In the genomic region with DNA sequence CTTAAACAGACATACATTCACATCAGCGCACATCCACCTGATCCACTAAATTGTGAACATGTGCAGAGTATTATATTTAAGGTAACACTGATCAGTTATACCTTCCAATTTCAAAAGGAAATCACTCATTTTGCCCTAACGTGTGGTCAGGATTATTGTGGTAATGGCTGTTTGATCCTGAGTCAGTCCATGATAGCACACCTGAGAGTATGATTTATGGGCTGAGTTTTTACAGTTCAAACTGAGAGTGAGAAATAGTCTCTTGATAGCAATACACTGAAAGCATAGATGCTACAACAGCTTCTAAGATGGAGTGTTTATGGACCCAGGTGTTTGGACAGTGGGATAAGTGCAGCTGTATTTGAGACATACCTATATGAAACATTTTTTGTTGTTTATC, we compare ENCODE assay signal across 21 cellular contexts.
DNase-seq lines count a peak whose midpoint lies in the region; ATAC-seq and TF ChIP-seq lines count a peak whose summit lies in the region.
"Had no signal": no experiment of that assay in that cellular context is flagged by ENCODE, and none has a peak within 500 bp of the region (broad histone marks: within the 10 kb centered on the region; RNA-seq: fewer than 3 reads in every experiment).

No MANE protein-coding gene starts in this region.

- no peak overlapping the region for H3K4me3 Mint-ChIP-seq in activated CD8-positive, alpha-beta T cell treated with anti-CD3 and anti-CD28 coated beads for 36 hours
- H3K4me3 Mint-ChIP-seq in activated CD8-positive, alpha-beta T cell treated with anti-CD3 and anti-CD28 coated beads, Interleukin-2, amount 10 ng/mL, durations not matched to agents 7 days and 5 days = no peak overlapping the region
- H3K4me3 Mint-ChIP-seq: CD4-positive, CD25-positive, alpha-beta regulatory T cell; CD8-positive, alpha-beta memory T cell; HFFc6 had no signal

- peaks cover 5% of the 10 kb centered on the region for H3K27me3 Mint-ChIP-seq in activated CD8-positive, alpha-beta T cell treated with anti-CD3 and anti-CD28 coated beads for 36 hours
- peaks cover 12% of the 10 kb centered on the region for H3K27me3 Mint-ChIP-seq in activated CD8-positive, alpha-beta T cell treated with anti-CD3 and anti-CD28 coated beads, Interleukin-2, amount 10 ng/mL, durations not matched to agents 7 days and 5 days (ENCODE audit: low read depth)

- H3K9ac ChIP-seq in OCI-LY3 (ENCODE audit: low read length) = peak overlapping the region; percentile 62

- H3K79me2 ChIP-seq in OCI-LY3 (ENCODE audit: low read length) = no peaks in the 10 kb centered on the region

- no peaks in the 10 kb centered on the region for H3K36me3 ChIP-seq in OCI-LY3 (replicated peaks; ENCODE audit: low read depth, low read length)
- H3K36me3 ChIP-seq: BE2C had no signal

- H3K27me3 ChIP-seq in OCI-LY3 (ENCODE audit: low read depth, low read length) = no peaks in the 10 kb centered on the region
- H3K27me3 ChIP-seq: BE2C had no signal

- H2AFZ ChIP-seq in OCI-LY3 (ENCODE audit: low read depth, low read length) = no peak overlapping the region

- H3K4me2 ChIP-seq in OCI-LY3 (ENCODE audit: low read length) = peak overlapping the region; percentile 42

- H4K20me1 ChIP-seq in OCI-LY3 (ENCODE audit: insufficient read depth, low read length) = no peaks in the 10 kb centered on the region

- CTCF ChIA-PET in activated CD8-positive, alpha-beta T cell treated with anti-CD3 and anti-CD28 coated beads for 36 hours (lab: Charles Lee) = interaction anchor here (1.3 kb wide), 1 partner anchor 340 kb away, joined by 3 read pairs; no protein-coding TSS in a partner anchor
- CTCF ChIA-PET in activated CD8-positive, alpha-beta T cell treated with anti-CD3 and anti-CD28 coated beads, Interleukin-2, amount 10 ng/mL, durations not matched to agents 7 days and 5 days (lab: Charles Lee) = no interaction called here

- H3K27ac ChIP-seq in OCI-LY3 (ENCODE audit: low read length) = peak overlapping the region; percentile 92

- H3K27ac Mint-ChIP-seq in activated CD8-positive, alpha-beta T cell treated with anti-CD3 and anti-CD28 coated beads for 36 hours = no peak overlapping the region
- H3K27ac Mint-ChIP-seq in activated CD8-positive, alpha-beta T cell treated with anti-CD3 and anti-CD28 coated beads, Interleukin-2, amount 10 ng/mL, durations not matched to agents 7 days and 5 days = no peak overlapping the region
- no peak overlapping the region for H3K27ac Mint-ChIP-seq in activated naive CD4-positive, alpha-beta T cell treated with anti-CD3 and anti-CD28 coated beads, Interleukin-2, amount 50 U/mL, for 72 hours
- H3K27ac Mint-ChIP-seq: CD4-positive, CD25-positive, alpha-beta regulatory T cell; CD8-positive, alpha-beta memory T cell; HFFc6 had no signal

- intact Hi-C loops in activated CD8-positive, alpha-beta T cell treated with anti-CD3 and anti-CD28 coated beads for 36 hours (cut with micrococcal nuclease) = loop anchor here (10.0 kb wide), 1 partner anchor 157 kb away; no protein-coding TSS in a partner anchor

- H3K4me3 ChIP-seq in OCI-LY3 (ENCODE audit: low read length) = no peak overlapping the region

- peaks cover 68% of the 10 kb centered on the region for H3K4me1 ChIP-seq in OCI-LY3 (ENCODE audit: low read length)
- H3K4me1 ChIP-seq: BE2C had no signal

- no peaks in the 10 kb centered on the region for H3K9me3 ChIP-seq in OCI-LY3 (ENCODE audit: insufficient read depth, low read length)
- H3K9me3 ChIP-seq: BE2C had no signal

- H3K36me3 Mint-ChIP-seq in activated CD8-positive, alpha-beta T cell treated with anti-CD3 and anti-CD28 coated beads for 36 hours (ENCODE audit: low read depth) = no peaks in the 10 kb centered on the region
- H3K36me3 Mint-ChIP-seq in activated CD8-positive, alpha-beta T cell treated with anti-CD3 and anti-CD28 coated beads, Interleukin-2, amount 10 ng/mL, durations not matched to agents 7 days and 5 days (ENCODE audit: low read depth) = no peaks in the 10 kb centered on the region
- H3K36me3 Mint-ChIP-seq in activated naive CD4-positive, alpha-beta T cell treated with anti-CD3 and anti-CD28 coated beads, Interleukin-2, amount 50 U/mL, for 72 hours = no peaks in the 10 kb centered on the region
- H3K36me3 Mint-ChIP-seq: CD4-positive, CD25-positive, alpha-beta regulatory T cell; CD8-positive, alpha-beta memory T cell had no signal

- POLR2A ChIA-PET in activated CD8-positive, alpha-beta T cell treated with anti-CD3 and anti-CD28 coated beads for 36 hours (lab: Charles Lee) = no interaction called here
- POLR2A ChIA-PET in activated CD8-positive, alpha-beta T cell treated with anti-CD3 and anti-CD28 coated beads, Interleukin-2, amount 10 ng/mL, durations not matched to agents 7 days and 5 days (lab: Charles Lee) = no interaction called here

- no peak for DNase-seq in activated CD8-positive, alpha-beta T cell treated with anti-CD3 and anti-CD28 coated beads for 36 hours
- DNase-seq in activated CD8-positive, alpha-beta T cell treated with anti-CD3 and anti-CD28 coated beads, Interleukin-2, amount 10 ng/mL, durations not matched to agents 7 days and 5 days = no peak
- DNase-seq in activated naive CD4-positive, alpha-beta T cell treated with anti-CD3 and anti-CD28 coated beads, Interleukin-2, amount 50 U/mL, for 72 hours (ENCODE audit: low spot score in 2 of 2) = peak in 1 of 2 donors; percentile 27
- no peak for DNase-seq in activated naive CD4-positive, alpha-beta T cell treated with anti-CD3 and anti-CD28 coated beads, Interleukin-2, amount 50 U/mL, for 16 hours
- DNase-seq in stimulated activated naive CD8-positive, alpha-beta T cell treated with anti-CD3 and anti-CD28 coated beads, Interleukin-15, Interleukin-2, amounts not matched to agents 100 U/mL and 50 U/mL, for 24 hours = no peak
- no peak for DNase-seq in NCI-H82 treated with DMSO at 0.1 percent for 48 hours (lab: John Stamatoyannopoulos, UW; ENCODE audit: unreplicated experiment)
- DNase-seq: ACHN; BE2C; C1 segment of cervical spinal cord; CD4-positive, CD25-positive, alpha-beta regulatory T cell; CD8-positive, alpha-beta memory T cell; COR-L47; DMS 273 treated with DMSO at 0.1 percent for 48 hours; DMS53; GDM1; GOT3; H7; HFFc6 had no signal

- H3K9me3 Mint-ChIP-seq in activated CD8-positive, alpha-beta T cell treated with anti-CD3 and anti-CD28 coated beads for 36 hours = no peaks in the 10 kb centered on the region
- no peaks in the 10 kb centered on the region for H3K9me3 Mint-ChIP-seq in activated CD8-positive, alpha-beta T cell treated with anti-CD3 and anti-CD28 coated beads, Interleukin-2, amount 10 ng/mL, durations not matched to agents 7 days and 5 days (ENCODE audit: insufficient read depth)
- no peaks in the 10 kb centered on the region for H3K9me3 Mint-ChIP-seq in activated naive CD4-positive, alpha-beta T cell treated with anti-CD3 and anti-CD28 coated beads, Interleukin-2, amount 50 U/mL, for 72 hours
- H3K9me3 Mint-ChIP-seq: CD4-positive, CD25-positive, alpha-beta regulatory T cell; CD8-positive, alpha-beta memory T cell; HFFc6 had no signal

- TF ChIP-seq CTCF in activated CD8-positive, alpha-beta T cell treated with anti-CD3 and anti-CD28 coated beads for 36 hours (IDR thresholded peaks at IDR 0.05) = no peak
- TF ChIP-seq CTCF in OCI-LY3 (IDR thresholded peaks at IDR 0.05; ENCODE audit: low read depth, low read length) = no peak

- ATAC-seq in activated CD8-positive, alpha-beta T cell treated with anti-CD3 and anti-CD28 coated beads for 36 hours = peak; percentile 47
- ATAC-seq in activated CD8-positive, alpha-beta T cell treated with anti-CD3 and anti-CD28 coated beads, Interleukin-2, amount 10 ng/mL, durations not matched to agents 7 days and 5 days = no peak
- peak; percentile 81 to 97 for ATAC-seq in activated naive CD4-positive, alpha-beta T cell treated with anti-CD3 and anti-CD28 coated beads, Interleukin-2, amount 50 U/mL, for 72 hours
- peak; percentile 40 for ATAC-seq in stimulated activated naive CD8-positive, alpha-beta T cell treated with anti-CD3 and anti-CD28 coated beads, Interleukin-15, Interleukin-2, amounts not matched to agents 100 U/mL and 50 U/mL, for 24 hours
- no peak for ATAC-seq in HG03521 (IDR thresholded peaks at IDR 0.05; ENCODE audit: unreplicated experiment)
- ATAC-seq: HCT116 had no signal

- H3K4me1 Mint-ChIP-seq in activated CD8-positive, alpha-beta T cell treated with anti-CD3 and anti-CD28 coated beads for 36 hours (ENCODE audit: low read depth) = no peaks in the 10 kb centered on the region
- H3K4me1 Mint-ChIP-seq in activated CD8-positive, alpha-beta T cell treated with anti-CD3 and anti-CD28 coated beads, Interleukin-2, amount 10 ng/mL, durations not matched to agents 7 days and 5 days (ENCODE audit: low read depth) = no peaks in the 10 kb centered on the region
- H3K4me1 Mint-ChIP-seq: CD4-positive, CD25-positive, alpha-beta regulatory T cell; CD8-positive, alpha-beta memory T cell had no signal

Comparison
In these comparisons a context has a peak if more than half of its experiments do, and no peak if none do; other contexts are left out.
1. ATAC-seq: peak in activated CD8-positive, alpha-beta T cell treated with anti-CD3 and anti-CD28 coated beads for 36 hours (single experiment), activated naive CD4-positive, alpha-beta T cell treated with anti-CD3 and anti-CD28 coated beads, Interleukin-2, amount 50 U/mL, for 72 hours (2 of 2) and stimulated activated naive CD8-positive, alpha-beta T cell treated with anti-CD3 and anti-CD28 coated beads, Interleukin-15, Interleukin-2, amounts not matched to agents 100 U/mL and 50 U/mL, for 24 hours (single experiment); none in activated CD8-positive, alpha-beta T cell treated with anti-CD3 and anti-CD28 coated beads, Interleukin-2, amount 10 ng/mL, durations not matched to agents 7 days and 5 days (single experiment) and HG03521 (single experiment).